20 cellular contexts compared by ENCODE assay signal in the genomic region with DNA sequence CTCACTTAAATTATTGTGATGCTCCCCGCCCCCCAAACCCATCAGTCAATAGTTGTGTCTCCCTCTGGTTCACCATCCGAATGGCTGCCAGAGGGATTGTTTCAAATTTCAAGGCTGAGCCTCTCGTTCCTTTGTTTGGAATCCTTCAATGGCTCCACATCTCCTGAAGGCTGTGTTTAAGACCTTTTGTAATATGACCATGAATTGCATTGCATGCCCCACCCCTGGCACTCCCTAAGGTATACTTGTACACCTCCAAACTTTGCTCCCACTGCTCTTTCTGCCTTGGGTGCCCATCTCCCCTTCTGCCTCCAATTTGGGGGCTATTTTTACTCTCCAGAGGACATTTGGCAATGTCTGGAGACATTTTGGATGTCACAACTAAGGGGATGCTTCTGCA. TPM values are rescaled to one million over a fixed set of nuclear protein-coding genes. Genes with fewer than 3 reads are reported as not detected.
DNase-seq lines count a peak whose midpoint lies in the region; ATAC-seq and TF ChIP-seq lines count a peak whose summit lies in the region.
"Had no signal": no experiment of that assay in that cellular context is flagged by ENCODE, and none has a peak within 500 bp of the region (broad histone marks: within the 10 kb centered on the region; RNA-seq: fewer than 3 reads in every experiment).

No MANE protein-coding gene starts in this region.

- H3K27ac Mint-ChIP-seq in GM23338, result no peak overlapping the region
- peak overlapping the region; percentile 71 for H3K27ac Mint-ChIP-seq in dendritic cell treated with granulocyte-macrophage colony-stimulating factor and Interleukin-4, amounts not matched to agents 40 ng/mL and 50 ng/mL, for 4 days
- H3K27ac Mint-ChIP-seq: CD4-positive, alpha-beta memory T cell had no signal

- H2AFZ ChIP-seq in SK-N-SH (ENCODE audit: low read depth) (no peak overlapping the region), GM23338 (0 out of 2 replicates have a peak overlapping the region, but pooled peaks have one; percentile 28)
- H2AFZ ChIP-seq: PC-9 had no signal

- ATAC-seq in SK-N-SH treated with all-trans-retinoic acid at 6 μM for 48 hours (no peak), GM23338 (no peak)

- H3K27me3 ChIP-seq in SK-N-SH (ENCODE audit: insufficient read depth) (no peaks in the 10 kb centered on the region), GM23338 (ENCODE audit: insufficient read depth) (no peaks in the 10 kb centered on the region), spleen (replicated peaks in 1 of 7) (no peaks in the 10 kb centered on the region)
- H3K27me3 ChIP-seq: BE2C had no signal

- no peak for TF ChIP-seq EP300 in SK-N-SH (IDR thresholded peaks at IDR 0.05; ENCODE audit: borderline replicate concordance in 1 of 2, low read depth in 1 of 2, low read length in 1 of 2)

- H3K4me2 ChIP-seq in SK-N-SH (no peak overlapping the region), GM23338 (no peak overlapping the region)
- H3K4me2 ChIP-seq: PC-9 had no signal

- H3K36me3 Mint-ChIP-seq in GM23338 (ENCODE audit: low read depth), result peaks cover 5% of the 10 kb centered on the region
- no peaks in the 10 kb centered on the region for H3K36me3 Mint-ChIP-seq in dendritic cell treated with granulocyte-macrophage colony-stimulating factor and Interleukin-4, amounts not matched to agents 40 ng/mL and 50 ng/mL, for 4 days (ENCODE audit: low read depth)
- H3K36me3 Mint-ChIP-seq: IgD-negative memory B cell had no signal

- H3K27ac ChIP-seq in SK-N-SH (ENCODE audit: low read depth in 2 of 2, low read length in 1 of 2) (no peak overlapping the region), GM23338 (ENCODE audit: low read depth) (no peak overlapping the region), spleen (peak overlapping the region in 7 of 8 donors; percentile 48 to 86 (median 78))
- H3K27ac ChIP-seq: 22Rv1, PC-9 had no signal

- H3K4me1 ChIP-seq in SK-N-SH (ENCODE audit: control insufficient read depth in 1 of 2, insufficient read depth in 2 of 2, low read depth in 1 of 2, low read length in 1 of 2) (no peaks in the 10 kb centered on the region), GM23338 (ENCODE audit: insufficient read depth) (no peaks in the 10 kb centered on the region), spleen (peaks cover 0 to 60% (median 9%) of the 10 kb centered on the region in 6 donors)
- H3K4me1 ChIP-seq: BE2C, HAP-1 had no signal

- H3K9me2 ChIP-seq in SK-N-SH (no peaks in the 10 kb centered on the region), GM23338 (ENCODE audit: insufficient read depth) (no peaks in the 10 kb centered on the region)

- peaks cover 6% of the 10 kb centered on the region; the same call in 1 of the 2 replicates for H3K9me3 ChIP-seq in SK-N-SH
- no peaks in the 10 kb centered on the region for H3K9me3 ChIP-seq in spleen
- H3K9me3 ChIP-seq: BE2C, HAP-1 had no signal

- H3K4me3 Mint-ChIP-seq in GM23338, result no peak overlapping the region
- no peak overlapping the region for H3K4me3 Mint-ChIP-seq in dendritic cell treated with granulocyte-macrophage colony-stimulating factor and Interleukin-4, amounts not matched to agents 40 ng/mL and 50 ng/mL, for 4 days
- H3K4me3 Mint-ChIP-seq: CD4-positive, alpha-beta memory T cell; IgD-negative memory B cell had no signal

- TF ChIP-seq RAD21 in SK-N-SH (IDR thresholded peaks at IDR 0.05; ENCODE audit: low read length), result no peak

- POLR2A ChIA-PET in SK-N-SH (lab: Yijun Ruan, JAX), result interaction anchor here (1.2 kb wide), 1 partner anchor 37 kb away, joined by 3 read pairs; a partner anchor contains a TSS

- no peak for TF ChIP-seq POLR2A in spleen (IDR thresholded peaks at IDR 0.05)

- intact Hi-C loops in dendritic cell treated with granulocyte-macrophage colony-stimulating factor and Interleukin-4, amounts not matched to agents 40 ng/mL and 50 ng/mL, for 4 days (cut with micrococcal nuclease), result no loop called here
- intact Hi-C loops in spleen (cut with DNase I; ENCODE audit: low total_unique reads), result no loop called here

- peaks cover 11% of the 10 kb centered on the region; the same call in 2 of the 3 replicates for H3K9me3 Mint-ChIP-seq in GM23338
- peaks cover 14% of the 10 kb centered on the region for H3K9me3 Mint-ChIP-seq in dendritic cell treated with granulocyte-macrophage colony-stimulating factor and Interleukin-4, amounts not matched to agents 40 ng/mL and 50 ng/mL, for 4 days
- H3K9me3 Mint-ChIP-seq: CD4-positive, alpha-beta memory T cell had no signal

- no peaks in the 10 kb centered on the region for H3K36me3 ChIP-seq in SK-N-SH (replicated peaks in 1 of 2; ENCODE audit: control insufficient read depth in 1 of 2, insufficient read depth in 2 of 2, low read length in 1 of 2)
- no peaks in the 10 kb centered on the region for H3K36me3 ChIP-seq in GM23338 (ENCODE audit: insufficient read depth)
- H3K36me3 ChIP-seq in spleen, result no peaks in the 10 kb centered on the region
- H3K36me3 ChIP-seq: BE2C, HAP-1 had no signal

- no peaks in the 10 kb centered on the region for H3K79me2 ChIP-seq in SK-N-SH (ENCODE audit: insufficient read depth)
- H3K79me2 ChIP-seq in GM23338 (replicated peaks; ENCODE audit: insufficient read depth), result no peaks in the 10 kb centered on the region

- H3K9ac ChIP-seq in SK-N-SH, result no peak overlapping the region

- peaks cover 9% of the 10 kb centered on the region for H3K27me3 Mint-ChIP-seq in GM23338 (ENCODE audit: insufficient read depth, low read depth, poor library complexity)
- no peaks in the 10 kb centered on the region for H3K27me3 Mint-ChIP-seq in dendritic cell treated with granulocyte-macrophage colony-stimulating factor and Interleukin-4, amounts not matched to agents 40 ng/mL and 50 ng/mL, for 4 days
- H3K27me3 Mint-ChIP-seq: CD4-positive, alpha-beta memory T cell had no signal

- H3F3A ChIP-seq in SK-N-SH (replicated peaks; ENCODE audit: insufficient read depth), result peaks cover 3% of the 10 kb centered on the region
- H3F3A ChIP-seq in GM23338 (replicated peaks; ENCODE audit: low read depth), result no peaks in the 10 kb centered on the region

- H4K20me1 ChIP-seq in SK-N-SH (ENCODE audit: insufficient read depth) (no peaks in the 10 kb centered on the region), GM23338 (replicated peaks; ENCODE audit: insufficient read depth) (no peaks in the 10 kb centered on the region)

- H3K4me3 ChIP-seq in SK-N-SH (ENCODE audit: low read depth in 2 of 2, low read length in 1 of 2) (no peak overlapping the region), GM23338 (no peak overlapping the region), spleen (peak overlapping the region in 1 of 8 donors; percentile 10)
- H3K4me3 ChIP-seq: HAP-1, PC-9 had no signal

- no peaks in the 10 kb centered on the region for H3K4me1 Mint-ChIP-seq in GM23338
- peaks cover 59% of the 10 kb centered on the region for H3K4me1 Mint-ChIP-seq in dendritic cell treated with granulocyte-macrophage colony-stimulating factor and Interleukin-4, amounts not matched to agents 40 ng/mL and 50 ng/mL, for 4 days (ENCODE audit: low read depth)

- CTCF ChIA-PET in SK-N-SH (lab: Yijun Ruan, JAX), result no interaction called here

- 65% methylated on average over 3 of the region's 3 CpGs for WGBS in SK-N-SH (ENCODE audit: low lambda C conversion rate)
- 80 to 95% (median 81%) methylated on average over 3 of the region's 3 CpGs for WGBS in spleen, 5 donors

- TF ChIP-seq CTCF in SK-N-SH (IDR thresholded peaks at IDR 0.05) (no peak), GM23338 (conservative IDR thresholded peaks at IDR 0.05; ENCODE audit: low read depth in 2 of 2) (no peak), spleen (IDR thresholded peaks at IDR 0.05 in 8 of 11, conservative IDR thresholded peaks at IDR 0.05 in 3 of 11) (no peak)

- DNase-seq in SK-N-SH (no peak), GM23338 (ENCODE audit: low spot score) (no peak), spleen (no peak), DMS79 treated with DMSO at 0.1 percent for 48 hours (lab: John Stamatoyannopoulos, UW) (no peak), H4 (ENCODE audit: low spot score) (no peak), SHP77 (lab: John Stamatoyannopoulos, UW) (no peak)
- DNase-seq: BE2C; Calu3; CD4-positive, alpha-beta memory T cell; Kasumi-1; NCI-H1436; NCI-H2029 treated with DMSO at 0.1 percent for 48 hours; NCI-H2171 treated with DMSO at 0.1 percent for 48 hours; NCI-H774; PC-9 had no signal

TF ChIP-seq in SK-N-SH, 30 proteins besides CTCF, POLR2A, EP300 and RAD21 (continues in another document):
- TF ChIP-seq, protein P1, sequence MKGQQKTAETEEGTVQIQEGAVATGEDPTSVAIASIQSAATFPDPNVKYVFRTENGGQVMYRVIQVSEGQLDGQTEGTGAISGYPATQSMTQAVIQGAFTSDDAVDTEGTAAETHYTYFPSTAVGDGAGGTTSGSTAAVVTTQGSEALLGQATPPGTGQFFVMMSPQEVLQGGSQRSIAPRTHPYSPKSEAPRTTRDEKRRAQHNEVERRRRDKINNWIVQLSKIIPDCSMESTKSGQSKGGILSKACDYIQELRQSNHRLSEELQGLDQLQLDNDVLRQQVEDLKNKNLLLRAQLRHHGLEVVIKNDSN (IDR thresholded peaks at IDR 0.05; ENCODE audit: borderline replicate concordance, low read depth), result no peak
- no peak for TF ChIP-seq MXI1 (IDR thresholded peaks at IDR 0.05; ENCODE audit: low read depth, low read length)

TF ChIP-seq in GM23338, 12 proteins besides CTCF, POLR2A, EP300 and RAD21 (continues in another document):
- TF ChIP-seq ZNF331 (CRISPR knock-in tag; IDR thresholded peaks at IDR 0.05; ENCODE audit: low read depth) (no peak), EZH2 (IDR thresholded peaks at IDR 0.05; ENCODE audit: low read depth, unreplicated experiment) (no peak), ZNF114 (CRISPR knock-in tag; IDR thresholded peaks at IDR 0.05) (no peak), NANOG (IDR thresholded peaks at IDR 0.05; ENCODE audit: borderline replicate concordance) (no peak)

RNA-seq across cellular contexts. Expression of a gene that starts 8.9 kb away (rescaled TPM):
- polyA plus RNA-seq in SK-N-SH (2012; rRNA removed), result 16.1 and 16.4 TPM in 2 replicates
- polyA plus RNA-seq in SK-N-SH (2012; cell fraction: cytosol; rRNA removed), result 7.9 and 11.4 TPM in 2 replicates
- 28.8 and 28.9 TPM in 2 replicates for polyA plus RNA-seq in SK-N-SH (2012; cell fraction: nucleus; rRNA removed)
- total RNA-seq in GM23338 (2014; rRNA removed; shearing (Covaris generic)), result 16.9 and 17.6 TPM in 2 replicates
- 5.6 and 6.4 TPM in 2 replicates for polyA plus RNA-seq in GM23338 (2016; fragmentation: Nextera tagmentation; extraction: Ambion mirVana)
- 100 to 1,000 TPM in 6 of 7 donors, 10 to 100 TPM in 1; 78.0 to 319 (median 215) TPM for total RNA-seq in spleen
- polyA plus RNA-seq in spleen, result 10 to 100 TPM; 39.3 to 55.5 (median 48.9) TPM
- 8.5 and 9.0 TPM in 2 replicates for total RNA-seq in H4 (2014; rRNA removed; shearing (Covaris generic))

RNA-seq across cellular contexts. Expression of a gene that starts 36.3 kb away (rescaled TPM):
- polyA plus RNA-seq in SK-N-SH (2012; rRNA removed), result 37.9 and 39.8 TPM in 2 replicates
- polyA plus RNA-seq in SK-N-SH (2012; cell fraction: cytosol; rRNA removed), result 45.3 and 46.1 TPM in 2 replicates
- 20.5 and 24.4 TPM in 2 replicates for polyA plus RNA-seq in SK-N-SH (2012; cell fraction: nucleus; rRNA removed)
- total RNA-seq in GM23338 (2014; rRNA removed; shearing (Covaris generic)), result 30.6 and 33.9 TPM in 2 replicates
- polyA plus RNA-seq in GM23338 (2016; fragmentation: Nextera tagmentation; extraction: Ambion mirVana), result 47.2 and 50.8 TPM in 2 replicates
- total RNA-seq in spleen, result 10 to 100 TPM; 18.4 to 41.4 (median 31.7) TPM
- 10 to 100 TPM; 37.9 to 79.0 (median 41.4) TPM for polyA plus RNA-seq in spleen
- 49.4 and 52.6 TPM in 2 replicates for total RNA-seq in H4 (2014; rRNA removed; shearing (Covaris generic))

Comparison
In these comparisons a context has a peak if more than half of its experiments do, and no peak if none do; other contexts are left out.
1. H3K27ac ChIP-seq: peak in spleen (7 of 8); none in SK-N-SH (0 of 2) and GM23338 (single experiment).